18 cellular contexts compared by ENCODE assay signal in genomic region chr3:73559730-73560129, GRCh38.
A peak's percentile ranks its signal among the peaks of the same experiment; 100 is the strongest.
DNase-seq lines count a peak whose midpoint lies in the region; TF ChIP-seq lines count a peak whose summit lies in the region.
"Had no signal": no experiment of that assay in that cellular context is flagged by ENCODE, and none has a peak within 500 bp of the region (broad histone marks: within the 10 kb centered on the region; RNA-seq: fewer than 3 reads in every experiment).

No MANE protein-coding gene starts in this region.

- no peaks in the 10 kb centered on the region for H3K36me3 Mint-ChIP-seq in nephron (ENCODE audit: low read depth)
- H3K36me3 Mint-ChIP-seq: CD8-positive, alpha-beta T cell had no signal

- H3K4me1 ChIP-seq in subcutaneous abdominal adipose tissue (ENCODE audit: control insufficient read depth in 5 of 5, insufficient read depth in 5 of 5, low read length in 5 of 5), result peaks cover 8 to 65% (median 41%) of the 10 kb centered on the region in 5 donors

- H3K36me3 ChIP-seq in subcutaneous abdominal adipose tissue (ENCODE audit: control insufficient read depth in 5 of 5, insufficient read depth in 5 of 5, low read length in 5 of 5), result no peaks in the 10 kb centered on the region

- no peak overlapping the region for H3K9ac ChIP-seq in subcutaneous abdominal adipose tissue (ENCODE audit: low read length in 5 of 5)

- H3K27ac ChIP-seq in subcutaneous abdominal adipose tissue (ENCODE audit: low read depth, low read length), result peak overlapping the region; percentile 89
- H3K27ac ChIP-seq: SK-N-MC had no signal

- no peaks in the 10 kb centered on the region for H3K27me3 Mint-ChIP-seq in nephron (ENCODE audit: low read depth)

- DNase-seq in SK-N-DZ (ENCODE audit: low spot score) (peak; percentile 10), fibroblast of gingiva (ENCODE audit: low read depth) (peak; percentile 38), NCI-H510A treated with DMSO at 0.1 percent for 48 hours (lab: John Stamatoyannopoulos, UW) (no peak), posterior cingulate gyrus (no peak), SIG-M5 treated with dmso at 0.1 percent for 504 hours (lab: John Stamatoyannopoulos, UW; ENCODE audit: unreplicated experiment) (no peak)
- DNase-seq: CD8-positive, alpha-beta T cell; GF-D8; HFFc6; Karpas-422; MM.1S; NCI-H1105; NCI-H187; NCI-H2171 treated with DMSO at 0.1 percent for 48 hours; NK-92 treated with Interleukin-12 subunit alpha and Interleukin-12 subunit beta, amount 100 ng/mL, for 24 hours; PC-3 had no signal

- intact Hi-C loops in posterior cingulate gyrus (cut with DNase I), result no loop called here

- no peaks in the 10 kb centered on the region for H3K9me3 ChIP-seq in subcutaneous abdominal adipose tissue (ENCODE audit: control insufficient read depth in 5 of 5, low read length in 5 of 5)

- H3K4me3 Mint-ChIP-seq in nephron, result no peak overlapping the region
- H3K4me3 Mint-ChIP-seq: CD8-positive, alpha-beta T cell; HFFc6 had no signal

- H3K4me1 Mint-ChIP-seq in nephron, result peaks cover 89% of the 10 kb centered on the region

- no peak overlapping the region for H3K4me3 ChIP-seq in subcutaneous abdominal adipose tissue (ENCODE audit: low read depth in 1 of 5, low read length in 5 of 5)
- H3K4me3 ChIP-seq: SK-N-MC had no signal

- H3K9me3 Mint-ChIP-seq in nephron, result no peaks in the 10 kb centered on the region
- H3K9me3 Mint-ChIP-seq: CD8-positive, alpha-beta T cell; HFFc6 had no signal

- TF ChIP-seq CTCF in nephron (IDR thresholded peaks at IDR 0.05; ENCODE audit: unreplicated experiment in 3 of 3), result no peak

- H3K27me3 ChIP-seq in subcutaneous abdominal adipose tissue (ENCODE audit: control insufficient read depth in 5 of 5, insufficient read depth in 4 of 5, low read length in 5 of 5), result no peaks in the 10 kb centered on the region

- peak overlapping the region in 2 of 3 experiments; percentile 34 to 91 for H3K27ac Mint-ChIP-seq in nephron
- H3K27ac Mint-ChIP-seq: CD8-positive, alpha-beta T cell; HFFc6 had no signal

Comparison
In these comparisons a context has a peak if more than half of its experiments do, and no peak if none do; other contexts are left out.
1. DNase-seq: peak in SK-N-DZ (single experiment) and fibroblast of gingiva (single experiment); none in NCI-H510A treated with DMSO at 0.1 percent for 48 hours (single experiment), posterior cingulate gyrus (0 of 10) and SIG-M5 treated with dmso at 0.1 percent for 504 hours (single experiment).